In genomic region chr7:42932861-42933591, GRCh38 we compare ENCODE assay signal across 8 cellular contexts. TPM values are rescaled to one million over a fixed set of nuclear protein-coding genes. Genes with fewer than 3 reads are reported as not detected.
DNase-seq lines count a peak whose midpoint lies in the region; ATAC-seq and TF ChIP-seq lines count a peak whose summit lies in the region.

No MANE protein-coding gene starts in this region.

- peak overlapping the region; percentile 99 for H3K4me3 Mint-ChIP-seq in type B pancreatic cell

- no peaks in the 10 kb centered on the region for H3K9me3 ChIP-seq in lower lobe of right lung

- H3K9me3 Mint-ChIP-seq in type B pancreatic cell = no peaks in the 10 kb centered on the region

- H3K27ac ChIP-seq in lower lobe of right lung = peak overlapping the region; percentile 85

- H3K27me3 Mint-ChIP-seq in type B pancreatic cell = no peaks in the 10 kb centered on the region

- H3K4me3 ChIP-seq in cardiac fibroblast (replicated peaks in 1 of 2; ENCODE audit: low read depth in 2 of 2, low read length in 2 of 2) (peak overlapping the region; percentile 92 to 96), lower lobe of right lung (peak overlapping the region; percentile 90)

- DNase-seq in NCI-H526 (lab: John Stamatoyannopoulos, UW) = peak; percentile 3 to 19
- no peak for DNase-seq in NCI-H526 treated with DMSO at 0.1 percent for 48 hours (lab: John Stamatoyannopoulos, UW)
- DNase-seq in NCI-H345 treated with DMSO at 0.1 percent for 48 hours (lab: John Stamatoyannopoulos, UW; ENCODE audit: unreplicated experiment) = peak; percentile 16
- peak; percentile 37 to 77 for DNase-seq in cardiac fibroblast (ENCODE audit: low read depth in 2 of 2)
- DNase-seq in lower lobe of right lung = no peak
- no peak for DNase-seq in type B pancreatic cell (ENCODE audit: extremely low spot score, unreplicated experiment)

- intact Hi-C loops in lower lobe of right lung (cut with DNase I) = no loop called here

- H3K27me3 ChIP-seq in lower lobe of right lung (ENCODE audit: low read depth) = no peaks in the 10 kb centered on the region

- H3K36me3 Mint-ChIP-seq in type B pancreatic cell = peaks cover 8% of the 10 kb centered on the region

- peak; percentile 10 to 52 for ATAC-seq in lower lobe of right lung
- no peak for ATAC-seq in GM19467 (IDR thresholded peaks at IDR 0.05; ENCODE audit: unreplicated experiment)
- ATAC-seq in GM19324 (IDR thresholded peaks at IDR 0.05; ENCODE audit: low FRiP score, unreplicated experiment) = no peak

- H3K4me1 ChIP-seq in lower lobe of right lung = peaks cover 47% of the 10 kb centered on the region

- peaks cover 13% of the 10 kb centered on the region for H3K4me1 Mint-ChIP-seq in type B pancreatic cell (ENCODE audit: unreplicated experiment)

- H3K27ac Mint-ChIP-seq in type B pancreatic cell = peak overlapping the region; percentile 95

- TF ChIP-seq CTCF in cardiac fibroblast (IDR thresholded peaks at IDR 0.05; ENCODE audit: low read depth, low read length) (no peak), lower lobe of right lung (IDR thresholded peaks at IDR 0.05) (no peak), type B pancreatic cell (conservative IDR thresholded peaks at IDR 0.05) (no peak)

- H3K36me3 ChIP-seq in lower lobe of right lung = peaks cover 32% of the 10 kb centered on the region

RNA-seq across cellular contexts. Expression of gene MRPL32, which starts 0.8 kb away (rescaled TPM):
- total RNA-seq in lower lobe of right lung (45.0 TPM), type B pancreatic cell (ENCODE audit: low replicate concordance) (57.6 and 62.8 TPM in 2 replicates)

RNA-seq across cellular contexts. Expression of gene PSMA2, which starts 1.1 kb away (rescaled TPM):
- total RNA-seq in lower lobe of right lung (52.3 TPM), type B pancreatic cell (ENCODE audit: low replicate concordance) (83.6 and 99.3 TPM in 2 replicates)

RNA-seq across cellular contexts. Expression of gene C7orf25, which starts 21.2 kb away (rescaled TPM):
- total RNA-seq in lower lobe of right lung (7.8 TPM), type B pancreatic cell (ENCODE audit: low replicate concordance) (4.5 and 8.1 TPM in 2 replicates)

Comparison
In these comparisons a context has a peak if more than half of its experiments do, and no peak if none do; other contexts are left out.
1. DNase-seq: peak in NCI-H526 (2 of 2), NCI-H345 treated with DMSO at 0.1 percent for 48 hours (single experiment) and cardiac fibroblast (2 of 2); none in NCI-H526 treated with DMSO at 0.1 percent for 48 hours (single experiment), lower lobe of right lung (single experiment) and type B pancreatic cell (single experiment).
2. ATAC-seq: peak in lower lobe of right lung (2 of 2); none in GM19467 (single experiment) and GM19324 (single experiment).